ENCODE assay signal across 19 cellular contexts in genomic region chr7:120588411-120588810, GRCh38.
"Had no signal": no experiment of that assay in that cellular context is flagged by ENCODE, and none has a peak within 500 bp of the region (broad histone marks: within the 10 kb centered on the region; RNA-seq: fewer than 3 reads in every experiment).

No MANE protein-coding gene starts in this region.

- H3K4me1 ChIP-seq: ascending aorta, esophagus muscularis mucosa, psoas muscle, stomach had no signal

- H3K4me1 Mint-ChIP-seq: activated CD4-positive, alpha-beta T cell treated with anti-CD3 and anti-CD28 coated beads, Interleukin-2, amount 10 ng/mL, durations not matched to agents 7 days and 5 days; activated naive CD4-positive, alpha-beta T cell treated with anti-CD3 and anti-CD28 coated beads, Interleukin-2, amount 10 ng/mL, durations not matched to agents 7 days and 5 days; central memory CD8-positive, alpha-beta T cell; immature natural killer cell; stimulated activated effector memory CD8-positive, alpha-beta T cell treated with anti-CD3 and anti-CD28 coated beads, Interleukin-12 subunit alpha, Interleukin-12 subunit beta, amount 100 ng/mL, for 72 hours had no signal

- H3K27ac Mint-ChIP-seq: activated CD4-positive, alpha-beta T cell treated with anti-CD3 and anti-CD28 coated beads, Interleukin-2, amount 10 ng/mL, durations not matched to agents 7 days and 5 days; activated CD8-positive, alpha-beta T cell treated with anti-CD3 and anti-CD28 coated beads, Interleukin-2, amount 10 ng/mL, durations not matched to agents 7 days and 5 days; activated naive CD4-positive, alpha-beta T cell treated with anti-CD3 and anti-CD28 coated beads, Interleukin-2, amount 10 ng/mL, durations not matched to agents 7 days and 5 days; immature natural killer cell; stimulated activated effector memory CD8-positive, alpha-beta T cell treated with anti-CD3 and anti-CD28 coated beads, Interleukin-12 subunit alpha, Interleukin-12 subunit beta, amount 100 ng/mL, for 72 hours; T-helper 1 cell treated with Interleukin-12 subunit alpha and Interleukin-12 subunit beta and Interleukin-4 antibody, amounts not matched to agents 30 μg/mL and 1 μg/mL, for 36 hours; type B pancreatic cell had no signal

- H3K36me3 Mint-ChIP-seq: activated naive CD4-positive, alpha-beta T cell treated with anti-CD3 and anti-CD28 coated beads, Interleukin-2, amount 10 ng/mL, durations not matched to agents 7 days and 5 days; immature natural killer cell; stimulated activated effector memory CD8-positive, alpha-beta T cell treated with anti-CD3 and anti-CD28 coated beads, Interleukin-12 subunit alpha, Interleukin-12 subunit beta, amount 100 ng/mL, for 72 hours; type B pancreatic cell had no signal

- H3K9me3 Mint-ChIP-seq: activated CD4-positive, alpha-beta T cell treated with anti-CD3 and anti-CD28 coated beads, Interleukin-2, amount 10 ng/mL, durations not matched to agents 7 days and 5 days; activated naive CD4-positive, alpha-beta T cell treated with anti-CD3 and anti-CD28 coated beads, Interleukin-2, amount 10 ng/mL, durations not matched to agents 7 days and 5 days; activated T-cell treated with anti-CD3 and anti-CD28 coated beads, Interleukin-2, amount 50 U/mL, for 4 hours; T-helper 1 cell treated with Interleukin-12 subunit alpha and Interleukin-12 subunit beta and Interleukin-4 antibody, amounts not matched to agents 30 μg/mL and 1 μg/mL, for 36 hours; type B pancreatic cell had no signal

- H3K4me3 ChIP-seq: ascending aorta, coronary artery, esophagus muscularis mucosa, psoas muscle, stomach had no signal

- ATAC-seq: activated CD4-positive, CD25-positive, alpha-beta regulatory T cell treated with anti-CD3 and anti-CD28 coated beads, Interleukin-2, amount 50 U/mL, for 24 hours; activated CD8-positive, alpha-beta T cell treated with anti-CD3 and anti-CD28 coated beads, Interleukin-2, amount 10 ng/mL, durations not matched to agents 7 days and 5 days; activated T-cell treated with anti-CD3 and anti-CD28 coated beads, Interleukin-2, amount 50 U/mL, for 4 hours; psoas muscle; right cardiac atrium; stimulated activated effector memory CD8-positive, alpha-beta T cell treated with anti-CD3 and anti-CD28 coated beads, Interleukin-12 subunit alpha, Interleukin-12 subunit beta, amount 100 ng/mL, for 72 hours had no signal

- H3K27ac ChIP-seq: ascending aorta, coronary artery, esophagus muscularis mucosa, psoas muscle, stomach had no signal

- H3K9me3 ChIP-seq: ascending aorta, esophagus muscularis mucosa, psoas muscle, stomach had no signal

- H3K27me3 ChIP-seq: ascending aorta, esophagus muscularis mucosa, stomach had no signal

- H3K36me3 ChIP-seq: ascending aorta, esophagus muscularis mucosa, stomach had no signal

- H3K4me3 Mint-ChIP-seq: activated CD4-positive, alpha-beta T cell treated with anti-CD3 and anti-CD28 coated beads, Interleukin-2, amount 10 ng/mL, durations not matched to agents 7 days and 5 days; activated CD8-positive, alpha-beta T cell treated with anti-CD3 and anti-CD28 coated beads, Interleukin-2, amount 10 ng/mL, durations not matched to agents 7 days and 5 days; activated naive CD4-positive, alpha-beta T cell treated with anti-CD3 and anti-CD28 coated beads, Interleukin-2, amount 10 ng/mL, durations not matched to agents 7 days and 5 days; activated T-cell treated with anti-CD3 and anti-CD28 coated beads, Interleukin-2, amount 50 U/mL, for 4 hours; central memory CD8-positive, alpha-beta T cell; immature natural killer cell; stimulated activated effector memory CD8-positive, alpha-beta T cell treated with anti-CD3 and anti-CD28 coated beads, Interleukin-12 subunit alpha, Interleukin-12 subunit beta, amount 100 ng/mL, for 72 hours; T-helper 1 cell treated with Interleukin-12 subunit alpha and Interleukin-12 subunit beta and Interleukin-4 antibody, amounts not matched to agents 30 μg/mL and 1 μg/mL, for 36 hours; type B pancreatic cell had no signal

- DNase-seq: activated CD4-positive, alpha-beta T cell treated with anti-CD3 and anti-CD28 coated beads, Interleukin-2, amount 10 ng/mL, durations not matched to agents 7 days and 5 days; activated CD8-positive, alpha-beta memory T cell treated with anti-CD3 and anti-CD28 coated beads, Interleukin-2, amount 50 U/mL, for 4 hours; activated CD8-positive, alpha-beta T cell treated with anti-CD3 and anti-CD28 coated beads, Interleukin-2, amount 10 ng/mL, durations not matched to agents 7 days and 5 days; activated naive CD4-positive, alpha-beta T cell treated with anti-CD3 and anti-CD28 coated beads, Interleukin-2, amount 10 ng/mL, durations not matched to agents 7 days and 5 days; activated T-cell treated with anti-CD3 and anti-CD28 coated beads, Interleukin-2, amount 50 U/mL, for 4 hours; immature natural killer cell; kidney glomerular epithelial cell; psoas muscle; right cardiac atrium; stimulated activated CD4-positive, alpha-beta T cell treated with anti-CD3 and anti-CD28 coated beads, Interleukin-4, amount 100 ng/mL, for 24 hours; stomach had no signal

- H3K27me3 Mint-ChIP-seq: activated CD4-positive, alpha-beta T cell treated with anti-CD3 and anti-CD28 coated beads, Interleukin-2, amount 10 ng/mL, durations not matched to agents 7 days and 5 days; activated naive CD4-positive, alpha-beta T cell treated with anti-CD3 and anti-CD28 coated beads, Interleukin-2, amount 10 ng/mL, durations not matched to agents 7 days and 5 days; central memory CD8-positive, alpha-beta T cell; type B pancreatic cell had no signal
